ENCODE assay signal across 8 cellular contexts in the genomic region with DNA sequence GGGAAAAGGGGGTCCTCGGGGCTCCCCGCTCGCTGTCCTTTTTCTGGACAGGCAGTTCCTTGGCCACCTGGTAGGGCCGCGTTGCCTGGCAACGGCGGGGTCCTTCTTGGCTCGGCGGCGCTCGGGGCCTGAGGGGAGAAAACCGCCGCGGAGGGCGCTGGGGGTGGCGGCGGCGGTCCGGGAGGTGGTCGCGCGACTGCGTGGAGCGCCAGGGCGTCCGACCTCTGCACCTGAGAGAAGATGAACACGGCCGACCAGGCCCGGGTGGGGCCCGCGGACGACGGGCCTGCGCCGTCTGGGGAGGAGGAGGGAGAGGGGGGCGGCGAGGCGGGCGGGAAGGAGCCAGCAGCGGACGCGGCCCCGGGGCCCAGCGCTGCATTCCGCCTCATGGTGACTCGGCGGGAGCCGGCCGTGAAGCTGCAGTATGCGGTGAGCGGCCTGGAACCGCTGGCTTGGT. TPM values are rescaled to one million over a fixed set of nuclear protein-coding genes. Genes with fewer than 3 reads are reported as not detected.
DNase-seq lines count a peak whose midpoint lies in the region; ATAC-seq and TF ChIP-seq lines count a peak whose summit lies in the region.

A gene with protein sequence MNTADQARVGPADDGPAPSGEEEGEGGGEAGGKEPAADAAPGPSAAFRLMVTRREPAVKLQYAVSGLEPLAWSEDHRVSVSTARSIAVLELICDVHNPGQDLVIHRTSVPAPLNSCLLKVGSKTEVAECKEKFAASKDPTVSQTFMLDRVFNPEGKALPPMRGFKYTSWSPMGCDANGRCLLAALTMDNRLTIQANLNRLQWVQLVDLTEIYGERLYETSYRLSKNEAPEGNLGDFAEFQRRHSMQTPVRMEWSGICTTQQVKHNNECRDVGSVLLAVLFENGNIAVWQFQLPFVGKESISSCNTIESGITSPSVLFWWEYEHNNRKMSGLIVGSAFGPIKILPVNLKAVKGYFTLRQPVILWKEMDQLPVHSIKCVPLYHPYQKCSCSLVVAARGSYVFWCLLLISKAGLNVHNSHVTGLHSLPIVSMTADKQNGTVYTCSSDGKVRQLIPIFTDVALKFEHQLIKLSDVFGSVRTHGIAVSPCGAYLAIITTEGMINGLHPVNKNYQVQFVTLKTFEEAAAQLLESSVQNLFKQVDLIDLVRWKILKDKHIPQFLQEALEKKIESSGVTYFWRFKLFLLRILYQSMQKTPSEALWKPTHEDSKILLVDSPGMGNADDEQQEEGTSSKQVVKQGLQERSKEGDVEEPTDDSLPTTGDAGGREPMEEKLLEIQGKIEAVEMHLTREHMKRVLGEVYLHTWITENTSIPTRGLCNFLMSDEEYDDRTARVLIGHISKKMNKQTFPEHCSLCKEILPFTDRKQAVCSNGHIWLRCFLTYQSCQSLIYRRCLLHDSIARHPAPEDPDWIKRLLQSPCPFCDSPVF (plus strand): TSS at position 106 of the 457 bp plus-strand sequence. CDS start 135 bp downstream, at position 241.

- CTCF ChIA-PET in CD8-positive, alpha-beta T cell (lab: Charles Lee) = interaction anchor here (1.0 to 2.4 kb wide), 2 partner anchors 11 to 17 kb away, joined by 3 to 9 read pairs; no protein-coding TSS in a partner anchor

- H3K27ac ChIP-seq in CD8-positive, alpha-beta T cell (ENCODE audit: low read depth, low read length) = peak within 1 kb of the TSS; percentile 99
- peak within 1 kb of the TSS; percentile 98 for H3K27ac ChIP-seq in stomach smooth muscle (ENCODE audit: low read length)

- H3K9me3 ChIP-seq in CD8-positive, alpha-beta T cell (ENCODE audit: low read length) = no peaks in the 10 kb centered on the region
- no peaks in the 10 kb centered on the region for H3K9me3 ChIP-seq in stomach smooth muscle (ENCODE audit: control insufficient read depth in 2 of 2, low read length in 2 of 2)

- peaks cover 68% of the 10 kb centered on the region for H3K4me1 Mint-ChIP-seq in CD8-positive, alpha-beta T cell (ENCODE audit: low read depth)
- H3K4me1 Mint-ChIP-seq in neural crest cell = peaks cover 42% of the 10 kb centered on the region

- H3K27ac Mint-ChIP-seq in CD8-positive, alpha-beta T cell = peak within 1 kb of the TSS; percentile 97
- H3K27ac Mint-ChIP-seq in neural crest cell (ENCODE audit: unreplicated experiment) = peak within 1 kb of the TSS; percentile 96

- H3K36me3 Mint-ChIP-seq in CD8-positive, alpha-beta T cell = peaks cover 9% of the 10 kb centered on the region
- H3K36me3 Mint-ChIP-seq in neural crest cell (ENCODE audit: low read depth) = peaks cover 10% of the 10 kb centered on the region

- H3K36me3 ChIP-seq in CD8-positive, alpha-beta T cell (ENCODE audit: insufficient read depth, low read length) = no peaks in the 10 kb centered on the region
- H3K36me3 ChIP-seq in stomach smooth muscle (ENCODE audit: control insufficient read depth in 2 of 2, insufficient read depth in 2 of 2, low read length in 2 of 2) = no peaks in the 10 kb centered on the region

- POLR2A ChIA-PET in CD8-positive, alpha-beta T cell (lab: Charles Lee) = interaction anchor here (1.1 to 3.2 kb wide), 6 partner anchors 99 to 1354 kb away, joined by 3 to 12 read pairs (median 3); partner anchors contain the start of genes GTF3C5, SETX and STKLD1

- peak within 1 kb of the TSS; percentile 100 for H3K4me3 ChIP-seq in CD8-positive, alpha-beta T cell (ENCODE audit: low read depth, low read length)
- H3K4me3 ChIP-seq in stomach smooth muscle (ENCODE audit: low read length in 2 of 2) = peak within 1 kb of the TSS; percentile 93 to 98

- peak within 1 kb of the TSS; percentile 98 to 99 for H3K9ac ChIP-seq in stomach smooth muscle (ENCODE audit: low read length in 2 of 2)

- no peaks in the 10 kb centered on the region for H3K27me3 ChIP-seq in CD8-positive, alpha-beta T cell (ENCODE audit: insufficient read depth, low read length)
- no peaks in the 10 kb centered on the region for H3K27me3 ChIP-seq in stomach smooth muscle (ENCODE audit: control insufficient read depth in 1 of 2, insufficient read depth in 2 of 2, low read length in 2 of 2)

- H3K4me1 ChIP-seq in CD8-positive, alpha-beta T cell (ENCODE audit: insufficient read depth, low read length) = peaks cover 22% of the 10 kb centered on the region
- peaks cover 21% of the 10 kb centered on the region for H3K4me1 ChIP-seq in stomach smooth muscle (ENCODE audit: control insufficient read depth, insufficient read depth, low read length)

- peak within 1 kb of the TSS; percentile 91 for H3K4me3 Mint-ChIP-seq in CD8-positive, alpha-beta T cell
- peak within 1 kb of the TSS; percentile 93 for H3K4me3 Mint-ChIP-seq in neural crest cell

- peak; percentile 63 for ATAC-seq in CD8-positive, alpha-beta T cell
- ATAC-seq in GM19467 (IDR thresholded peaks at IDR 0.05; ENCODE audit: unreplicated experiment) = peak; percentile 53

- no peak for TF ChIP-seq CTCF in CD8-positive, alpha-beta T cell (IDR thresholded peaks at IDR 0.05)
- TF ChIP-seq CTCF in neural crest cell (conservative IDR thresholded peaks at IDR 0.05) = no peak

- DNase-seq in CD8-positive, alpha-beta T cell = peak; percentile 79 to 94 (median 88)
- peak; percentile 68 for DNase-seq in HPDE6-E6E7 (ENCODE audit: extremely low spot score)
- peak; percentile 76 for DNase-seq in activated T-helper 9 cell treated with anti-CD3 and anti-CD28 coated beads, Interleukin-2, amount 50 U/mL, for 16 hours (ENCODE audit: low read depth)
- peak; percentile 48 for DNase-seq in fibroblast of the conjunctiva (ENCODE audit: low read depth)
- DNase-seq in neural crest cell (ENCODE audit: low read depth, low spot score) = peak; percentile 87

- H3K9me3 Mint-ChIP-seq in CD8-positive, alpha-beta T cell = no peaks in the 10 kb centered on the region
- H3K9me3 Mint-ChIP-seq in neural crest cell = no peaks in the 10 kb centered on the region

- intact Hi-C loops in CD8-positive, alpha-beta T cell (cut with DNase I, micrococcal nuclease) = loop anchor here (1.0 to 10.0 kb wide), 9 partner anchors 97 to 1546 kb away; partner anchors contain the start of genes TTF1 (in 2 of the 2), AK8 (in 1 of the 2), GTF3C5 (in 1 of the 2) and MED27 (in 1 of the 2)

- no peaks in the 10 kb centered on the region for H3K27me3 Mint-ChIP-seq in CD8-positive, alpha-beta T cell (ENCODE audit: low read depth)
- H3K27me3 Mint-ChIP-seq in neural crest cell (ENCODE audit: low read depth) = no peaks in the 10 kb centered on the region

TF ChIP-seq in PFSK-1, 5 proteins besides CTCF, POLR2A, EP300 and RAD21:
- TF ChIP-seq FOXP2 (optimal IDR thresholded peaks at IDR 0.05; ENCODE audit: borderline replicate concordance, extremely low read depth, extremely low read length, insufficient read depth) (peak; percentile 44), SIN3A (IDR thresholded peaks at IDR 0.05; ENCODE audit: borderline replicate concordance, insufficient read depth, low read length) (no peak)

RNA-seq across cellular contexts. Expression of the gene that starts here (rescaled TPM):
- 10 to 100 TPM; 14.5 to 16.1 TPM for total RNA-seq in CD8-positive, alpha-beta T cell
- 21.8 TPM for polyA plus RNA-seq in PFSK-1 (2012; ENCODE audit: insufficient read length, low read depth)
- total RNA-seq in neural crest cell = 41.7 and 41.9 TPM in 2 replicates

Comparison
In these comparisons a context has a peak if more than half of its experiments do, and no peak if none do; other contexts are left out.
1. Peak in every context shown above with its lines: DNase-seq, ATAC-seq, H3K4me3 ChIP-seq and H3K27ac ChIP-seq.